ENCODE assay signal across 8 cellular contexts in genomic region chr7:92133133-92133736, GRCh38. TPM values are rescaled to one million over a fixed set of nuclear protein-coding genes. Genes with fewer than 3 reads are reported as not detected.
DNase-seq lines count a peak whose midpoint lies in the region; ATAC-seq and TF ChIP-seq lines count a peak whose summit lies in the region.

No MANE protein-coding gene starts in this region.

- H3K36me3 ChIP-seq in BJ (ENCODE audit: control insufficient read depth, insufficient read depth, low read length) (no peaks in the 10 kb centered on the region), iPS-15b (ENCODE audit: control insufficient read depth, insufficient read depth, low read length) (no peaks in the 10 kb centered on the region)

- peaks cover 6% of the 10 kb centered on the region for H3K27me3 Mint-ChIP-seq in activated naive CD8-positive, alpha-beta T cell treated with anti-CD3 and anti-CD28 coated beads for 36 hours
- H3K27me3 Mint-ChIP-seq in stimulated activated naive CD8-positive, alpha-beta T cell treated with anti-CD3 and anti-CD28 coated beads, Interleukin-15, Interleukin-2, amounts not matched to agents 100 ng/mL and 50 ng/mL, for 24 hours, result no peaks in the 10 kb centered on the region

- H3K4me1 ChIP-seq in iPS-15b (ENCODE audit: control insufficient read depth, insufficient read depth, low read length), result peaks cover 7% of the 10 kb centered on the region

- peak overlapping the region; percentile 98 for H3K4me3 Mint-ChIP-seq in activated naive CD8-positive, alpha-beta T cell treated with anti-CD3 and anti-CD28 coated beads for 36 hours
- peak overlapping the region; percentile 98 for H3K4me3 Mint-ChIP-seq in stimulated activated naive CD8-positive, alpha-beta T cell treated with anti-CD3 and anti-CD28 coated beads, Interleukin-15, Interleukin-2, amounts not matched to agents 100 ng/mL and 50 ng/mL, for 24 hours

- DNase-seq in BJ (ENCODE audit: low read depth) (no peak), HPDE6-E6E7 (ENCODE audit: extremely low spot score) (peak; percentile 8), A172 (ENCODE audit: low spot score) (no peak), NCI-H446 treated with DMSO at 0.1 percent for 48 hours (lab: John Stamatoyannopoulos, UW) (no peak)
- no peak for DNase-seq in activated naive CD8-positive, alpha-beta T cell treated with anti-CD3 and anti-CD28 coated beads for 36 hours

- H3K27me3 ChIP-seq in BJ (ENCODE audit: control insufficient read depth, insufficient read depth, low read length) (no peaks in the 10 kb centered on the region), iPS-15b (ENCODE audit: control insufficient read depth, insufficient read depth, low read length) (peaks cover 4% of the 10 kb centered on the region)

- no peaks in the 10 kb centered on the region for H3K9me3 ChIP-seq in iPS-15b (ENCODE audit: control insufficient read depth, insufficient read depth, low read length)

- H3K9ac ChIP-seq in iPS-15b (ENCODE audit: low read depth, low read length), result peak overlapping the region; percentile 54

- H3K36me3 Mint-ChIP-seq in activated naive CD8-positive, alpha-beta T cell treated with anti-CD3 and anti-CD28 coated beads for 36 hours, result peaks cover 25% of the 10 kb centered on the region
- H3K36me3 Mint-ChIP-seq in stimulated activated naive CD8-positive, alpha-beta T cell treated with anti-CD3 and anti-CD28 coated beads, Interleukin-15, Interleukin-2, amounts not matched to agents 100 ng/mL and 50 ng/mL, for 24 hours (ENCODE audit: low read depth), result peaks cover 36% of the 10 kb centered on the region

- no peaks in the 10 kb centered on the region for H3K9me3 Mint-ChIP-seq in activated naive CD8-positive, alpha-beta T cell treated with anti-CD3 and anti-CD28 coated beads for 36 hours
- no peaks in the 10 kb centered on the region for H3K9me3 Mint-ChIP-seq in stimulated activated naive CD8-positive, alpha-beta T cell treated with anti-CD3 and anti-CD28 coated beads, Interleukin-15, Interleukin-2, amounts not matched to agents 100 ng/mL and 50 ng/mL, for 24 hours

- CTCF ChIA-PET in BJ (lab: Yijun Ruan, JAX), result interaction anchor here (0.6 to 2.8 kb wide), 19 partner anchors 10 to 1718 kb away, joined by 3 to 9 read pairs (median 4); partner anchors contain the start of genes GATAD1 and LRRD1

- peak overlapping the region; percentile 75 for H3K4me3 ChIP-seq in BJ (ENCODE audit: low read depth, low read length)
- peak overlapping the region; percentile 86 for H3K4me3 ChIP-seq in iPS-15b (ENCODE audit: low read depth, low read length)

- TF ChIP-seq CTCF in BJ (IDR thresholded peaks at IDR 0.05; ENCODE audit: insufficient read depth, low read depth, low read length), result no peak

- H3K27ac Mint-ChIP-seq in activated naive CD8-positive, alpha-beta T cell treated with anti-CD3 and anti-CD28 coated beads for 36 hours, result peak overlapping the region; percentile 100
- H3K27ac Mint-ChIP-seq in stimulated activated naive CD8-positive, alpha-beta T cell treated with anti-CD3 and anti-CD28 coated beads, Interleukin-15, Interleukin-2, amounts not matched to agents 100 ng/mL and 50 ng/mL, for 24 hours, result peak overlapping the region; percentile 100

- POLR2A ChIA-PET in BJ (lab: Charles Lee), result no interaction called here

- peak; percentile 21 for ATAC-seq in GM19455 (IDR thresholded peaks at IDR 0.05; ENCODE audit: unreplicated experiment)

- peaks cover 26% of the 10 kb centered on the region for H3K4me1 Mint-ChIP-seq in activated naive CD8-positive, alpha-beta T cell treated with anti-CD3 and anti-CD28 coated beads for 36 hours
- peaks cover 32% of the 10 kb centered on the region for H3K4me1 Mint-ChIP-seq in stimulated activated naive CD8-positive, alpha-beta T cell treated with anti-CD3 and anti-CD28 coated beads, Interleukin-15, Interleukin-2, amounts not matched to agents 100 ng/mL and 50 ng/mL, for 24 hours (ENCODE audit: low read depth)

RNA-seq across cellular contexts. Expression of gene CYP51A1, which starts 1.0 kb away (rescaled TPM):
- polyA plus RNA-seq in BJ (2011; rRNA removed), result 2.2 and 5.8 TPM in 2 replicates
- 3.4 and 6.3 TPM in 2 replicates for polyA minus RNA-seq in BJ (2011; rRNA and poly(A)+ RNA removed)
- total RNA-seq in activated naive CD8-positive, alpha-beta T cell treated with anti-CD3 and anti-CD28 coated beads for 36 hours, result 10 to 100 TPM; 57.3 to 62.3 TPM
- total RNA-seq in A172 (2014; rRNA removed; shearing (Covaris generic)), result 67.9 and 78.6 TPM in 2 replicates

RNA-seq across cellular contexts. Expression of gene LRRD1, which starts 45.7 kb away (rescaled TPM):
- 0.06 TPM in 1 of 2 replicates, not detected in the other for polyA plus RNA-seq in BJ (2011; rRNA removed)
- polyA minus RNA-seq in BJ (2011; rRNA and poly(A)+ RNA removed), result not detected in 2 replicates
- not detected for total RNA-seq in activated naive CD8-positive, alpha-beta T cell treated with anti-CD3 and anti-CD28 coated beads for 36 hours
- total RNA-seq in A172 (2014; rRNA removed; shearing (Covaris generic)), result not detected in 2 replicates
